In the genomic region with DNA sequence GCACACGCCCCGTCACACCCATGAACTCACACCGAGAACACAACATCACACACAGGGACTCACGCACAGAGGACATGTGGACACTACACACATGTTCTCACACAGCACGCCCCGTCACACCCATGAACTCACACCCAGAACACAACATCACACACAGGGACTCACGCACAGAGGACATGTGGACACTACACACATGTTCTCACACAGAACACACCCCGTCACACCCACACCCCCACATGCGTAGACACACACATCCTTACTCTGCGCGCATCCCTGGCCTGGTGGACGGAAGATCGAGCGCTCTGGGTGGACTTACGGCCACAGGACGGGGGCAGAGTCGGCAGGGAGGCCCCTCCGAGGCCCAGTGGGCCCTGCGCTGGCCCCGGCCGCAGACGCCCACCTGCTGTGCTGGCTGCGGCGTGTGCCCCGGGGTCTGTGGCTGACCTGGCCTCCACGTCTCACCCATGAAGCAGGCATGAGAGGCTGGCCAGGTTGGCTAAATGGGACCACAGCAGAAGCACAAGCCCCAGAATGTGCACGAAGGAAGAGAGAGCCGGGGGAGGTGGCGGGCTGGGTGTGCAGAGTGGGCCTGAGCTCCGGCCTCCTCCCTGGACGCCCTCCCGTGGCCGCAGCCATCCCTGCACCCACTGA, we compare ENCODE assay signal across 8 cellular contexts.
A peak's percentile ranks its signal among the peaks of the same experiment; 100 is the strongest.
DNase-seq lines count a peak whose midpoint lies in the region; ATAC-seq, FAIRE-seq and TF ChIP-seq lines count a peak whose summit lies in the region.
"Not testable (repeated sequence)": the region's sequence is repeated elsewhere in the genome, so short reads cannot be mapped to it uniquely, and the experiment has no call there.

No MANE protein-coding gene starts in this region.

- FAIRE-seq in GM12891 (lab: Jason Lieb, UNC) = peak; percentile 83

- TF ChIP-seq POLR2A in GM12891 (IDR thresholded peaks at IDR 0.05; ENCODE audit: low read depth, low read length); spleen (IDR thresholded peaks at IDR 0.05): not testable (repeated sequence)

- not testable (repeated sequence) for ATAC-seq in activated B cell treated with CpG ODN at 0.5 μM for 24 hours (ENCODE audit: low read depth); activated naive CD8-positive, alpha-beta T cell treated with anti-CD3 and anti-CD28 coated beads, Interleukin-2, amount 50 U/mL, for 24 hours; natural killer cell treated with Interleukin-12 subunit alpha and Interleukin-12 subunit beta and Interleukin-15 and Interleukin-18, amount 100 ng/mL, for 72 hours

- not testable (repeated sequence) for H3K36me3 ChIP-seq in spleen

- H3K4me3 Mint-ChIP-seq in activated B cell treated with CpG ODN at 0.5 μM for 24 hours; activated naive CD8-positive, alpha-beta T cell treated with anti-CD3 and anti-CD28 coated beads, Interleukin-2, amount 50 U/mL, for 24 hours: not testable (repeated sequence)
- peak overlapping the region in 1 of 5 donors; percentile 37 for H3K4me3 Mint-ChIP-seq in immature natural killer cell
- peak overlapping the region; percentile 50 for H3K4me3 Mint-ChIP-seq in natural killer cell treated with Interleukin-12 subunit alpha and Interleukin-12 subunit beta and Interleukin-15 and Interleukin-18, amount 100 ng/mL, for 72 hours

- H3K9me3 Mint-ChIP-seq in activated B cell treated with CpG ODN at 0.5 μM for 24 hours; activated naive CD8-positive, alpha-beta T cell treated with anti-CD3 and anti-CD28 coated beads, Interleukin-2, amount 50 U/mL, for 24 hours; immature natural killer cell; natural killer cell treated with Interleukin-12 subunit alpha and Interleukin-12 subunit beta and Interleukin-15 and Interleukin-18, amount 100 ng/mL, for 72 hours: not testable (repeated sequence)

- not testable (repeated sequence) for H3K36me3 Mint-ChIP-seq in activated B cell treated with CpG ODN at 0.5 μM for 24 hours (ENCODE audit: low read depth); activated naive CD8-positive, alpha-beta T cell treated with anti-CD3 and anti-CD28 coated beads, Interleukin-2, amount 50 U/mL, for 24 hours (ENCODE audit: low read depth); immature natural killer cell; natural killer cell treated with Interleukin-12 subunit alpha and Interleukin-12 subunit beta and Interleukin-15 and Interleukin-18, amount 100 ng/mL, for 72 hours

- H3K4me3 ChIP-seq in spleen = not testable (repeated sequence)

- H3K27ac Mint-ChIP-seq in activated B cell treated with CpG ODN at 0.5 μM for 24 hours = not testable (repeated sequence)
- H3K27ac Mint-ChIP-seq in activated naive CD8-positive, alpha-beta T cell treated with anti-CD3 and anti-CD28 coated beads, Interleukin-2, amount 50 U/mL, for 24 hours = peak overlapping the region; percentile 24
- peak overlapping the region in 4 of 6 donors; percentile 77 to 100 (median 90) for H3K27ac Mint-ChIP-seq in immature natural killer cell
- H3K27ac Mint-ChIP-seq in natural killer cell treated with Interleukin-12 subunit alpha and Interleukin-12 subunit beta and Interleukin-15 and Interleukin-18, amount 100 ng/mL, for 72 hours = peak overlapping the region; percentile 99 to 100

- peak overlapping the region in 1 of 8 donors; percentile 24 for H3K27ac ChIP-seq in spleen

- not testable (repeated sequence) for TF ChIP-seq CTCF in activated B cell treated with CpG ODN at 0.5 μM for 24 hours (IDR thresholded peaks at IDR 0.05); spleen (IDR thresholded peaks at IDR 0.05 in 8 of 11, conservative IDR thresholded peaks at IDR 0.05 in 3 of 11)

- 91 to 96% (median 94%) methylated on average over 8 to 30 of the region's 33 CpGs; no CpG with 5 or more reads in 1 of the 5 donors for WGBS in spleen, 5 donors

- H3K9me3 ChIP-seq in spleen = not testable (repeated sequence)

- peaks cover 6 to 51% (median 34%) of the 10 kb centered on the region in 6 donors for H3K4me1 ChIP-seq in spleen

- intact Hi-C loops in activated B cell treated with CpG ODN at 0.5 μM for 24 hours (cut with micrococcal nuclease); spleen (cut with DNase I; ENCODE audit: low total_unique reads): not testable (repeated sequence)

- not testable (repeated sequence) for DNase-seq in GM12891 (ENCODE audit: insufficient read length, low spot score); immature natural killer cell
- peak; percentile 15 for DNase-seq in activated B cell treated with CpG ODN at 0.5 μM for 24 hours
- DNase-seq in activated CD8-positive, alpha-beta memory T cell treated with anti-CD3 and anti-CD28 coated beads, Interleukin-2, amount 50 U/mL, for 48 hours = peak; percentile 49
- peak; percentile 1 for DNase-seq in activated naive CD8-positive, alpha-beta T cell treated with anti-CD3 and anti-CD28 coated beads, Interleukin-2, amount 50 U/mL, for 24 hours
- DNase-seq in natural killer cell treated with Interleukin-12 subunit alpha and Interleukin-12 subunit beta and Interleukin-15 and Interleukin-18, amount 100 ng/mL, for 72 hours (ENCODE audit: low spot score) = peak; percentile 51
- peak; percentile 56 for DNase-seq in spleen
- peak; percentile 44 for DNase-seq in ureter (ENCODE audit: low spot score)

- not testable (repeated sequence) for H3K27me3 Mint-ChIP-seq in activated B cell treated with CpG ODN at 0.5 μM for 24 hours; activated naive CD8-positive, alpha-beta T cell treated with anti-CD3 and anti-CD28 coated beads, Interleukin-2, amount 50 U/mL, for 24 hours; natural killer cell treated with Interleukin-12 subunit alpha and Interleukin-12 subunit beta and Interleukin-15 and Interleukin-18, amount 100 ng/mL, for 72 hours
- peaks cover 17 to 20% (median 18%) of the 10 kb centered on the region in 3 donors for H3K27me3 Mint-ChIP-seq in immature natural killer cell (ENCODE audit: low read depth in 3 of 3)

- not testable (repeated sequence) for H3K27me3 ChIP-seq in spleen (replicated peaks in 1 of 7)

- CTCF ChIA-PET in activated B cell treated with CpG ODN at 0.5 μM for 24 hours (lab: Charles Lee) = interaction anchor here (5.4 kb wide), 1 partner anchor 424 kb away, joined by 40 read pairs; no protein-coding TSS in a partner anchor

- H3K4me1 Mint-ChIP-seq in activated B cell treated with CpG ODN at 0.5 μM for 24 hours (peaks cover 20% of the 10 kb centered on the region), immature natural killer cell (peaks cover 55% of the 10 kb centered on the region in 2 donors)
- peaks cover 39% of the 10 kb centered on the region for H3K4me1 Mint-ChIP-seq in activated naive CD8-positive, alpha-beta T cell treated with anti-CD3 and anti-CD28 coated beads, Interleukin-2, amount 50 U/mL, for 24 hours
- peaks cover 53 to 55% of the 10 kb centered on the region in 2 donors for H3K4me1 Mint-ChIP-seq in natural killer cell treated with Interleukin-12 subunit alpha and Interleukin-12 subunit beta and Interleukin-15 and Interleukin-18, amount 100 ng/mL, for 72 hours (ENCODE audit: low read depth in 2 of 2)

- POLR2A ChIA-PET in activated B cell treated with CpG ODN at 0.5 μM for 24 hours (lab: Charles Lee) = not testable (repeated sequence)
